ENCODE assay signal across 27 cellular contexts in genomic region chr4:23741586-23742240, GRCh38.
"Had no signal": no experiment of that assay in that cellular context is flagged by ENCODE, and none has a peak within 500 bp of the region (broad histone marks: within the 10 kb centered on the region; RNA-seq: fewer than 3 reads in every experiment).

No MANE protein-coding gene starts in this region.

- H3K4me2 ChIP-seq: neural progenitor cell had no signal

- H3K4me1 Mint-ChIP-seq: activated CD4-positive, alpha-beta T cell treated with anti-CD3 and anti-CD28 coated beads for 36 hours; endodermal cell; natural killer cell; neural progenitor cell; T-cell had no signal

- DNase-seq: activated CD4-positive, alpha-beta T cell treated with anti-CD3 and anti-CD28 coated beads for 36 hours; activated CD4-positive, CD25-positive, alpha-beta regulatory T cell; activated effector memory CD4-positive, alpha-beta T cell treated with Interleukin-2 at 50 U/mL for 16 hours; activated naive CD4-positive, alpha-beta T cell treated with Interleukin-2 at 50 U/mL for 16 hours; activated T-cell treated with anti-CD3 and anti-CD28 coated beads for 4 hours; brain microvascular endothelial cell; endodermal cell; esophagus squamous epithelium; foreskin melanocyte; heart right ventricle; left cardiac atrium; midbrain; natural killer cell; occipital lobe; psoas muscle; spleen; stimulated activated naive CD4-positive, alpha-beta T cell treated with Interleukin-2 at 50 U/mL for 16 hours; T-cell; uterus had no signal

- H3K36me3 ChIP-seq: ascending aorta, brain microvascular endothelial cell, esophagus squamous epithelium, heart right ventricle, neural progenitor cell, right atrium auricular region, spleen, thoracic aorta, uterus had no signal

- H3K27ac ChIP-seq: ascending aorta, brain microvascular endothelial cell, esophagus squamous epithelium, heart right ventricle, neural progenitor cell, parathyroid adenoma, psoas muscle, right atrium auricular region, spleen, thoracic aorta, uterus had no signal

- H2AFZ ChIP-seq: neural progenitor cell, parathyroid adenoma had no signal

- H3K4me3 Mint-ChIP-seq: activated CD4-positive, alpha-beta T cell treated with anti-CD3 and anti-CD28 coated beads for 36 hours; activated naive CD8-positive, alpha-beta T cell; endodermal cell; natural killer cell; neural progenitor cell; T-cell; T-helper 2 cell treated with Interferon-gamma antibody and Interleukin-4, amounts not matched to agents 5 μg/mL and 100 μg/mL, for 36 hours; type B pancreatic cell had no signal

- H3K27me3 ChIP-seq: ascending aorta, brain microvascular endothelial cell, esophagus squamous epithelium, heart right ventricle, neural progenitor cell, right atrium auricular region, spleen, uterus had no signal

- H3K9me3 Mint-ChIP-seq: T-helper 2 cell treated with Interferon-gamma antibody and Interleukin-4, amounts not matched to agents 5 μg/mL and 100 μg/mL, for 36 hours; type B pancreatic cell had no signal

- H3K4me1 ChIP-seq: ascending aorta, esophagus squamous epithelium, neural progenitor cell, right atrium auricular region, spleen, uterus had no signal

- H3K36me3 Mint-ChIP-seq: activated naive CD8-positive, alpha-beta T cell; natural killer cell; neural progenitor cell; T-cell; type B pancreatic cell had no signal

- H3K27me3 Mint-ChIP-seq: activated CD4-positive, alpha-beta T cell treated with anti-CD3 and anti-CD28 coated beads for 36 hours; activated naive CD8-positive, alpha-beta T cell; T-cell had no signal

- H3K27ac Mint-ChIP-seq: activated CD4-positive, alpha-beta T cell treated with anti-CD3 and anti-CD28 coated beads for 36 hours; activated naive CD8-positive, alpha-beta T cell; endodermal cell; natural killer cell; neural progenitor cell; T-cell; T-helper 2 cell treated with Interferon-gamma antibody and Interleukin-4, amounts not matched to agents 5 μg/mL and 100 μg/mL, for 36 hours; type B pancreatic cell had no signal

- H3K4me3 ChIP-seq: ascending aorta, esophagus squamous epithelium, heart right ventricle, neural progenitor cell, psoas muscle, right atrium auricular region, spleen, thoracic aorta, uterus had no signal

- H3K79me2 ChIP-seq: parathyroid adenoma had no signal

- H3K9me3 ChIP-seq: ascending aorta, esophagus squamous epithelium, right atrium auricular region, thoracic aorta, uterus had no signal

- H3K9ac ChIP-seq: neural progenitor cell, parathyroid adenoma had no signal

- ATAC-seq: activated CD4-positive, alpha-beta T cell treated with anti-CD3 and anti-CD28 coated beads for 36 hours; heart right ventricle; left cardiac atrium; natural killer cell; psoas muscle; T-cell had no signal
